Comparison of ENCODE assay signal across 1 cellular context in the genomic region with DNA sequence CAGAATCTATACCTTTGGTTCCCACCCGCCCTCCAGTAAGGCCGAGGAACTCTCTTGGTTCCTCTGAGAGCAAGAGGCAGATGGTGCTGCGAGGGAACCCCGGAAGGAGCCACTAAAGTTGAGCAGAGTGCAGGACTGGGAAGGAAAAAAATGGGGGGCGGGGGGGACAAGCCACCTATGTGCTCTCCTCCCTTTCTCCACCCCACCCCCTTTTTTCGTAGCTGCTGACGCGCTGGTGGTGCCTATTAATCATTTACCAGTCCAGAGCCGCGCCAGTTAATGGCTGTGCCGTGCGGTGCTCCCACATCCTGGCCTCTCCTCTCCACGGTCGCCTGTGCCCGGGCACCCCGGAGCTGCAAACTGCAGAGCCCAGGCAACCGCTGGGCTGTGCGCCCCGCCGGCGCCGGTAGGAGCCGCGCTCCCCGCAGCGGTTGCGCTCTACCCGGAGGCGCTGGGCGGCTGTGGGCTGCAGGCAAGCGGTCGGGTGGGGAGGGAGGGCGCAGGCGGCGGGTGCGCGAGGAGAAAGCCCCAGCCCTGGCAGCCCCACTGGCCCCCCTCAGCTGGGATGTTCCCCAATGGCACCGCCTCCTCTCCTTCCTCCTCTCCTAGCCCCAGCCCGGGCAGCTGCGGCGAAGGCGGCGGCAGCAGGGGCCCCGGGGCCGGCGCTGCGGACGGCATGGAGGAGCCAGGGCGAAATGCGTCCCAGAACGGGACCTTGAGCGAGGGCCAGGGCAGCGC.
TF ChIP-seq lines count a peak whose summit lies in the region.

No MANE protein-coding gene starts in this region.

TF ChIP-seq in HepG2, 621 proteins besides CTCF, POLR2A, EP300 and RAD21 (continued from another document):
- TF ChIP-seq HMGXB3 (CRISPR knock-in tag; IDR thresholded peaks at IDR 0.05; ENCODE audit: borderline replicate concordance) (no peak), ZNF556 (CRISPR knock-in tag; IDR thresholded peaks at IDR 0.05; ENCODE audit: borderline replicate concordance) (no peak), KDM5B (CRISPR knock-in tag; IDR thresholded peaks at IDR 0.05; ENCODE audit: borderline replicate concordance) (peak; percentile 62; the same call in 1 of the 2 replicates), ZNF446 (CRISPR knock-in tag; IDR thresholded peaks at IDR 0.05) (0 out of 2 replicates have a peak, but pooled peaks have one; percentile 82), ZNF768 (CRISPR knock-in tag; IDR thresholded peaks at IDR 0.05) (peak; percentile 47; the same call in 1 of the 2 replicates), SP1 (IDR thresholded peaks at IDR 0.05) (no peak), SP1 (CRISPR knock-in tag; IDR thresholded peaks at IDR 0.05) (no peak), ZNF224 (CRISPR knock-in tag; IDR thresholded peaks at IDR 0.05) (no peak)
